In the genomic region with DNA sequence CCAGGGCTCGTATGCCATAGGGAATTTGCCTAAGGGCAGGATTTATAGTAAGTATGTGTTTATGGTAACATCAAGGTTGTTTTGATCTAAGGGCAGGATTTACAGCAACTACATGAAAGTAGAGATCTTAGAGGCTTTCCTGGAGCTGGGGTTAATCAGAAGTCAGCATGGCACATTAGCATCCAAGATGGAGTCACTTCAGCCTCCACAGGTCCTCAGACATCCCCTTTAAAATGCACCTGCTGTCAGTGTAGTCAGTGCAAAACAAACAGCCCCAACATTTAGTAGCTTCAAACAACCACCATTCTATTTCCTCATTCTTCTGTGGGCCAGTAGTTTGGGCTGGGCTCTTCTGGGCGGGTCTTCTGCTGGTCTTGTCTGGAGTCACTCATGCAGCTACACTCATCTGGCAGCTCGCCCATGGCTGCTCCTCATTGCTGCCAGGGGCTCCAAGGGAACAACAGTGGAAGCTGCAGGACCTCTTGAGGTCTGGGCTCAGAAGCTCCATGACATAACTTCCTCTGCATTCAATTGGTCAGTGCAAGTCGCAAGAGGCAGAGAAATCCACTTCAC, we compare ENCODE assay signal across 8 cellular contexts.
DNase-seq lines count a peak whose midpoint lies in the region; ATAC-seq and TF ChIP-seq lines count a peak whose summit lies in the region.

No MANE protein-coding gene starts in this region.

- H3K27ac ChIP-seq in GM23248 (no peak overlapping the region), esophagus (ENCODE audit: low read depth in 2 of 2, low read length in 1 of 2) (peak overlapping the region; percentile 62 to 88)

- H3K36me3 ChIP-seq in GM23248 (ENCODE audit: low read depth) = no peaks in the 10 kb centered on the region
- H3K36me3 ChIP-seq in esophagus (ENCODE audit: control insufficient read depth in 2 of 2, insufficient read depth in 2 of 2, low read length in 1 of 2) = no peaks in the 10 kb centered on the region

- peak; percentile 61 for DNase-seq in GM23248
- peak; percentile 58 for DNase-seq in NCI-H510A treated with DMSO at 0.1 percent for 48 hours (lab: John Stamatoyannopoulos, UW)
- peak; percentile 86 for DNase-seq in posterior vena cava (ENCODE audit: low spot score)
- DNase-seq in stimulated activated CD8-positive, alpha-beta memory T cell treated with anti-CD3 and anti-CD28 coated beads, Interleukin-4, amount 100 ng/mL, for 48 hours = no peak
- no peak for DNase-seq in CD14-positive monocyte (ENCODE audit: low spot score)

- H3K4me3 ChIP-seq in GM23248 (no peak overlapping the region), esophagus (ENCODE audit: low read depth in 1 of 2, low read length in 2 of 2) (no peak overlapping the region)

- no peak overlapping the region for H3K4me2 ChIP-seq in GM23248 (ENCODE audit: unreplicated experiment)

- no peaks in the 10 kb centered on the region for H3K9me3 ChIP-seq in GM23248 (ENCODE audit: low read depth)
- H3K9me3 ChIP-seq in esophagus (ENCODE audit: control insufficient read depth in 2 of 2, insufficient read depth in 1 of 2, low read depth in 1 of 2, low read length in 1 of 2) = peaks cover 3 to 4% of the 10 kb centered on the region in 2 donors

- no peak for TF ChIP-seq CTCF in CD14-positive monocyte (IDR thresholded peaks at IDR 0.05)

- H3K36me3 Mint-ChIP-seq in CD14-positive monocyte = no peaks in the 10 kb centered on the region

- ATAC-seq in GM18873 (IDR thresholded peaks at IDR 0.05; ENCODE audit: low FRiP score, unreplicated experiment) = no peak
- no peak for ATAC-seq in HG02798 (IDR thresholded peaks at IDR 0.05; ENCODE audit: poor library complexity, unreplicated experiment)

- intact Hi-C loops in posterior vena cava (cut with DNase I) = no loop called here
- intact Hi-C loops in CD14-positive monocyte (cut with micrococcal nuclease) = no loop called here

- H3K4me1 ChIP-seq in GM23248 (ENCODE audit: insufficient read depth) (no peaks in the 10 kb centered on the region), esophagus (ENCODE audit: control insufficient read depth in 2 of 2, insufficient read depth in 2 of 2, low read length in 1 of 2) (no peaks in the 10 kb centered on the region)

- no peaks in the 10 kb centered on the region for H3F3A ChIP-seq in GM23248 (ENCODE audit: insufficient read depth)

- H2AFZ ChIP-seq in GM23248 = no peak overlapping the region

- H3K79me2 ChIP-seq in GM23248 (ENCODE audit: insufficient read depth) = no peaks in the 10 kb centered on the region

- no peaks in the 10 kb centered on the region for H3K9me2 ChIP-seq in GM23248 (ENCODE audit: insufficient read depth)

- H3K9ac ChIP-seq in GM23248 = no peak overlapping the region

- no peak overlapping the region for H3K4me3 Mint-ChIP-seq in CD14-positive monocyte

- WGBS in GM23248 (ENCODE audit: low coverage in 1 of 2, low lambda C conversion rate in 2 of 2, missing lambda C conversion rate in 2 of 2), 2 experiments = 18 to 25% methylated on average over 4 of the region's 4 CpGs
- WGBS in esophagus, 2 donors = 49 to 64% methylated on average over 4 of the region's 4 CpGs

- H3K27me3 ChIP-seq in GM23248 (replicated peaks; ENCODE audit: insufficient read depth) = peaks cover 35% of the 10 kb centered on the region
- H3K27me3 ChIP-seq in esophagus (ENCODE audit: control insufficient read depth in 1 of 2, insufficient read depth in 2 of 2, low read length in 2 of 2) = peaks cover 0 to under 1% of the 10 kb centered on the region in 2 donors

- peak overlapping the region in 1 of 7 donors; percentile 27 for H3K27ac Mint-ChIP-seq in CD14-positive monocyte

- in situ Hi-C loops in GM23248 (cut with MboI) = no loop called here

- H3K4me1 Mint-ChIP-seq in CD14-positive monocyte = peaks cover 5% of the 10 kb centered on the region

- no peaks in the 10 kb centered on the region for H4K20me1 ChIP-seq in GM23248 (ENCODE audit: insufficient read depth)

- peaks cover 2 to 7% (median 5%) of the 10 kb centered on the region in 3 donors for H3K27me3 Mint-ChIP-seq in CD14-positive monocyte (ENCODE audit: low read depth in 3 of 3)

- H3K9me3 Mint-ChIP-seq in CD14-positive monocyte = peaks cover 0 to 10% (median 6%) of the 10 kb centered on the region in 7 donors

Comparison
In these comparisons a context has a peak if more than half of its experiments do, and no peak if none do; other contexts are left out.
1. DNase-seq: peak in GM23248 (single experiment), NCI-H510A treated with DMSO at 0.1 percent for 48 hours (single experiment) and posterior vena cava (single experiment); none in stimulated activated CD8-positive, alpha-beta memory T cell treated with anti-CD3 and anti-CD28 coated beads, Interleukin-4, amount 100 ng/mL, for 48 hours (single experiment) and CD14-positive monocyte (single experiment).